In the genomic region with DNA sequence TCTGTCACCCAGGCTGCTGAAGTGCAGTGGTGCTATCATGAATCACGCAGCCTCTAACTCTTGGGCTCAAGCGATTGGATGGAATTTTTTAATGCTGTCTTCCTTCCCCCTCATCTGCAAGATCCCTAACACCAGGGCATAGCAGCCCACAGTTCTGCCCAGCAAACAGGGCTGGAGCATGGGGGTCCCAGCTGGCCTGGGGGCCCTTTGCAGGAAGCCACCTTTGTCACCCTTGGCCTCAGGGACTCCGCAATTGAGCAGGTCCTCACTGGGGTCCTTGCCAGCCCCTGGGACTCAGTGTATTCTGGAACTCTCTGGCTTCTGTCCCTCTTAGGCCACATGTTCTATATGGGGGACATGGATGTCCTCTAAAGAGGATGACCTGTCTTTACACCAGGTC, we compare ENCODE assay signal across 1 cellular context.
TF ChIP-seq lines count a peak whose summit lies in the region.

No MANE protein-coding gene starts in this region.

TF ChIP-seq in SK-N-SH treated with all-trans-retinoic acid at 6 μM for 48 hours, 23 proteins besides CTCF, POLR2A, EP300 and RAD21 (continued from another document):
- TF ChIP-seq, protein P1, sequence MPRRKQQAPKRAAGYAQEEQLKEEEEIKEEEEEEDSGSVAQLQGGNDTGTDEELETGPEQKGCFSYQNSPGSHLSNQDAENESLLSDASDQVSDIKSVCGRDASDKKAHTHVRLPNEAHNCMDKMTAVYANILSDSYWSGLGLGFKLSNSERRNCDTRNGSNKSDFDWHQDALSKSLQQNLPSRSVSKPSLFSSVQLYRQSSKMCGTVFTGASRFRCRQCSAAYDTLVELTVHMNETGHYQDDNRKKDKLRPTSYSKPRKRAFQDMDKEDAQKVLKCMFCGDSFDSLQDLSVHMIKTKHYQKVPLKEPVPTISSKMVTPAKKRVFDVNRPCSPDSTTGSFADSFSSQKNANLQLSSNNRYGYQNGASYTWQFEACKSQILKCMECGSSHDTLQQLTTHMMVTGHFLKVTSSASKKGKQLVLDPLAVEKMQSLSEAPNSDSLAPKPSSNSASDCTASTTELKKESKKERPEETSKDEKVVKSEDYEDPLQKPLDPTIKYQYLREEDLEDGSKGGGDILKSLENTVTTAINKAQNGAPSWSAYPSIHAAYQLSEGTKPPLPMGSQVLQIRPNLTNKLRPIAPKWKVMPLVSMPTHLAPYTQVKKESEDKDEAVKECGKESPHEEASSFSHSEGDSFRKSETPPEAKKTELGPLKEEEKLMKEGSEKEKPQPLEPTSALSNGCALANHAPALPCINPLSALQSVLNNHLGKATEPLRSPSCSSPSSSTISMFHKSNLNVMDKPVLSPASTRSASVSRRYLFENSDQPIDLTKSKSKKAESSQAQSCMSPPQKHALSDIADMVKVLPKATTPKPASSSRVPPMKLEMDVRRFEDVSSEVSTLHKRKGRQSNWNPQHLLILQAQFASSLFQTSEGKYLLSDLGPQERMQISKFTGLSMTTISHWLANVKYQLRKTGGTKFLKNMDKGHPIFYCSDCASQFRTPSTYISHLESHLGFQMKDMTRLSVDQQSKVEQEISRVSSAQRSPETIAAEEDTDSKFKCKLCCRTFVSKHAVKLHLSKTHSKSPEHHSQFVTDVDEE (CRISPR knock-in tag; IDR thresholded peaks at IDR 0.05) = no peak
- no peak for TF ChIP-seq GLIS3 (CRISPR knock-in tag; IDR thresholded peaks at IDR 0.05)
- no peak for TF ChIP-seq TOX (CRISPR knock-in tag; IDR thresholded peaks at IDR 0.05; ENCODE audit: borderline replicate concordance)
- no peak for TF ChIP-seq ARNTL (CRISPR knock-in tag; IDR thresholded peaks at IDR 0.05; ENCODE audit: borderline replicate concordance, low read depth)
- no peak for TF ChIP-seq RARB (CRISPR knock-in tag; IDR thresholded peaks at IDR 0.05)
- no peak for TF ChIP-seq ISL1 (CRISPR knock-in tag; IDR thresholded peaks at IDR 0.05)
- TF ChIP-seq ZNF565 (CRISPR knock-in tag; conservative IDR thresholded peaks at IDR 0.05; ENCODE audit: low read depth) = no peak
- no peak for TF ChIP-seq PPARA (CRISPR knock-in tag; IDR thresholded peaks at IDR 0.05; ENCODE audit: borderline replicate concordance)
- TF ChIP-seq CREB5 (CRISPR knock-in tag; IDR thresholded peaks at IDR 0.05; ENCODE audit: low read depth) = no peak
- TF ChIP-seq OSR1 (CRISPR knock-in tag; IDR thresholded peaks at IDR 0.05) = no peak
- no peak for TF ChIP-seq ZNF70 (CRISPR knock-in tag; IDR thresholded peaks at IDR 0.05)
- TF ChIP-seq ESRRG (CRISPR knock-in tag; IDR thresholded peaks at IDR 0.05) = no peak
- TF ChIP-seq, protein P2, sequence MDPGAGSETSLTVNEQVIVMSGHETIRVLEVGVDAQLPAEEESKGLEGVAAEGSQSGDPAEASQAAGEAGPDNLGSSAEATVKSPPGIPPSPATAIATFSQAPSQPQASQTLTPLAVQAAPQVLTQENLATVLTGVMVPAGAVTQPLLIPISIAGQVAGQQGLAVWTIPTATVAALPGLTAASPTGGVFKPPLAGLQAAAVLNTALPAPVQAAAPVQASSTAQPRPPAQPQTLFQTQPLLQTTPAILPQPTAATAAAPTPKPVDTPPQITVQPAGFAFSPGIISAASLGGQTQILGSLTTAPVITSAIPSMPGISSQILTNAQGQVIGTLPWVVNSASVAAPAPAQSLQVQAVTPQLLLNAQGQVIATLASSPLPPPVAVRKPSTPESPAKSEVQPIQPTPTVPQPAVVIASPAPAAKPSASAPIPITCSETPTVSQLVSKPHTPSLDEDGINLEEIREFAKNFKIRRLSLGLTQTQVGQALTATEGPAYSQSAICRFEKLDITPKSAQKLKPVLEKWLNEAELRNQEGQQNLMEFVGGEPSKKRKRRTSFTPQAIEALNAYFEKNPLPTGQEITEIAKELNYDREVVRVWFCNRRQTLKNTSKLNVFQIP (CRISPR knock-in tag; IDR thresholded peaks at IDR 0.05; ENCODE audit: borderline replicate concordance, low read depth) = no peak
- TF ChIP-seq SNAI2 (CRISPR knock-in tag; IDR thresholded peaks at IDR 0.05) = no peak
- no peak for TF ChIP-seq PATZ1 (CRISPR knock-in tag; IDR thresholded peaks at IDR 0.05; ENCODE audit: borderline replicate concordance)
- no peak for TF ChIP-seq BACH2 (CRISPR knock-in tag; IDR thresholded peaks at IDR 0.05; ENCODE audit: borderline replicate concordance)
- TF ChIP-seq ZFP3 (CRISPR knock-in tag; IDR thresholded peaks at IDR 0.05) = no peak
- TF ChIP-seq ZFP30 (CRISPR knock-in tag; IDR thresholded peaks at IDR 0.05) = no peak
